9 cellular contexts compared by ENCODE assay signal in the genomic region with DNA sequence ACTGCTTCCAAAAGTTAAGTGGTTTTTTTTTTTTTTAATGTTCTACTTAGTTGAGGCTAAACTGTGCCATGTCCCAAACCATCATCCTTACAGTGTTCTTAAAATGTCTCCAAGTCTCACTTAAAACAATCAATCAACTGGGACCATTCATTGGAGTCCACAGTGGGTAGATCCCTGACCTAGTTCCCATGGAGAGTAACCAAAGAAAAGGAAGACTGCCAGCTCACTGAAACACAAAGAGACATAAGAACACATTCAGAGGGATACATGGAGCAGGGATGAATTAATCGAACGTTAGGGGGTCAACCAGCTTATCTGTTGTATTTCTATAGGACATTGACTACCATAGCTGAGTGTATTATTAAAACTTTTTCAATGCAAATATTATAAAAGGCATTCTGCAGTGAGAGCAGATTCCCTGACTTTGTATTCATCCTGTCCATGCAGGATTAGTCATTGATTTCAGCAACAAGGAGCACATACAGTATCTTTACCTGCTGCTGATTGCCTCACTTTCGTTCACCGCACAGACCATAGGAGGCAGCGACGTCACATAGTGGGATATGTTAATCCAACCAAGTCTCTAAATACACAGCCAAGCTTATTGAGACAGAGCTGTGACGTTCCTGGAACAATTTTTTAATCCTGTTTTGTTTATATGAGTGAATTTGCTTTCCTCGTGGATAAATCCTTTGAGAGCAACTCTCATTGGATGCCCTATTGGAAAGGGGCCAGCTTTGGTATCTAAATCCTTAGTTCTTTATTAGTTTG.
DNase-seq lines count a peak whose midpoint lies in the region; ATAC-seq and TF ChIP-seq lines count a peak whose summit lies in the region.
"Had no signal": no experiment of that assay in that cellular context is flagged by ENCODE, and none has a peak within 500 bp of the region (broad histone marks: within the 10 kb centered on the region; RNA-seq: fewer than 3 reads in every experiment).

No MANE protein-coding gene starts in this region.

- no peak overlapping the region for H3K4ac ChIP-seq in trophoblast cell (ENCODE audit: low read depth, low read length)

- intact Hi-C loops in esophagus muscularis mucosa (cut with DNase I), result no loop called here

- H2BK12ac ChIP-seq in trophoblast cell (ENCODE audit: low read length), result no peak overlapping the region

- no peak overlapping the region for H2AK5ac ChIP-seq in trophoblast cell (ENCODE audit: low read length)

- H3K36me3 ChIP-seq in esophagus muscularis mucosa (no peaks in the 10 kb centered on the region), trophoblast cell (ENCODE audit: control insufficient read depth in 1 of 2, insufficient read depth in 2 of 2, low read length in 2 of 2) (no peaks in the 10 kb centered on the region)

- DNase-seq in NCI-H1092 treated with DMSO at 0.1 percent for 48 hours (lab: John Stamatoyannopoulos, UW) (peak; percentile 5), NCI-H1092 (lab: John Stamatoyannopoulos, UW) (no peak), NCI-H82 treated with DMSO at 0.1 percent for 48 hours (lab: John Stamatoyannopoulos, UW; ENCODE audit: unreplicated experiment) (peak; percentile 14), esophagus muscularis mucosa (ENCODE audit: extremely low spot score) (no peak), trophoblast cell (peak; percentile 10 to 15), MV-4-11 (lab: John Stamatoyannopoulos, UW) (no peak), activated gamma-delta T cell (lab: John Stamatoyannopoulos, UW) (no peak)

- H3K4me1 ChIP-seq in esophagus muscularis mucosa (peaks cover 8 to 20% (median 18%) of the 10 kb centered on the region in 4 donors), trophoblast cell (ENCODE audit: control insufficient read depth in 1 of 2, insufficient read depth in 2 of 2, low read length in 2 of 2) (no peaks in the 10 kb centered on the region)

- no peak overlapping the region for H3K14ac ChIP-seq in trophoblast cell (ENCODE audit: low read length)

- H2BK5ac ChIP-seq in trophoblast cell (ENCODE audit: low read depth, low read length, poor library complexity), result no peak overlapping the region

- no peak overlapping the region for H3K18ac ChIP-seq in trophoblast cell (ENCODE audit: low read length)

- no peak overlapping the region for H4K91ac ChIP-seq in trophoblast cell (ENCODE audit: low read depth, low read length)

- TF ChIP-seq EP300 in esophagus muscularis mucosa (IDR thresholded peaks at IDR 0.05), result no peak

- H4K12ac ChIP-seq in trophoblast cell (ENCODE audit: low read depth, low read length), result no peak overlapping the region

- H2BK120ac ChIP-seq in trophoblast cell (ENCODE audit: insufficient read depth, low read length, poor library complexity), result no peak overlapping the region

- no peak for ATAC-seq in GM21390 (IDR thresholded peaks at IDR 0.05; ENCODE audit: unreplicated experiment)

- peak overlapping the region; percentile 18 to 60 (median 60) for H3K27ac ChIP-seq in esophagus muscularis mucosa (replicated peaks in 1 of 4)
- H3K27ac ChIP-seq in trophoblast cell (ENCODE audit: low read depth, low read length), result no peak overlapping the region
- H3K27ac ChIP-seq: C4-2B had no signal

- no peak overlapping the region for H3K23ac ChIP-seq in trophoblast cell (ENCODE audit: low read length)

- no peak overlapping the region for H3K9ac ChIP-seq in trophoblast cell (ENCODE audit: low read length)

- no peak for TF ChIP-seq POLR2A in esophagus muscularis mucosa (IDR thresholded peaks at IDR 0.05; ENCODE audit: low read depth)

- no peak overlapping the region for H4K8ac ChIP-seq in trophoblast cell (ENCODE audit: low read depth, low read length)

- H3K4me3 ChIP-seq in esophagus muscularis mucosa (peak overlapping the region; percentile 37 to 43 (median 40)), trophoblast cell (ENCODE audit: low read depth, low read length) (no peak overlapping the region)

- H3K79me1 ChIP-seq in trophoblast cell (ENCODE audit: low read length), result no peaks in the 10 kb centered on the region

- no peak overlapping the region for H2AFZ ChIP-seq in trophoblast cell (ENCODE audit: insufficient read depth, low read length, poor library complexity)

- no peaks in the 10 kb centered on the region for H3K79me2 ChIP-seq in trophoblast cell (ENCODE audit: control insufficient read depth, insufficient read depth, low read length, poor library complexity)

- no peaks in the 10 kb centered on the region for H3K9me3 ChIP-seq in esophagus muscularis mucosa
- H3K9me3 ChIP-seq in trophoblast cell (ENCODE audit: insufficient read depth, low read depth, low read length), result no peaks in the 10 kb centered on the region

- no peak for TF ChIP-seq CTCF in esophagus muscularis mucosa (IDR thresholded peaks at IDR 0.05)

- H3K4me2 ChIP-seq in trophoblast cell (ENCODE audit: low read length), result no peak overlapping the region

- no peaks in the 10 kb centered on the region for H3K27me3 ChIP-seq in esophagus muscularis mucosa
- H3K27me3 ChIP-seq in trophoblast cell (ENCODE audit: insufficient read depth, low read length), result no peaks in the 10 kb centered on the region

- WGBS in esophagus muscularis mucosa, result 58% methylated on average over 8 of the region's 8 CpGs
- no CpG with 5 or more reads among the region's 8 CpGs for WGBS in trophoblast cell (ENCODE audit: extremely low coverage, insufficient coverage, insufficient read length)

Comparison
In these comparisons a context has a peak if more than half of its experiments do, and no peak if none do; other contexts are left out.
1. DNase-seq: peak in NCI-H1092 treated with DMSO at 0.1 percent for 48 hours (single experiment), NCI-H82 treated with DMSO at 0.1 percent for 48 hours (single experiment) and trophoblast cell (2 of 2); none in NCI-H1092 (single experiment), esophagus muscularis mucosa (single experiment), MV-4-11 (single experiment) and activated gamma-delta T cell (single experiment).